In the genomic region with DNA sequence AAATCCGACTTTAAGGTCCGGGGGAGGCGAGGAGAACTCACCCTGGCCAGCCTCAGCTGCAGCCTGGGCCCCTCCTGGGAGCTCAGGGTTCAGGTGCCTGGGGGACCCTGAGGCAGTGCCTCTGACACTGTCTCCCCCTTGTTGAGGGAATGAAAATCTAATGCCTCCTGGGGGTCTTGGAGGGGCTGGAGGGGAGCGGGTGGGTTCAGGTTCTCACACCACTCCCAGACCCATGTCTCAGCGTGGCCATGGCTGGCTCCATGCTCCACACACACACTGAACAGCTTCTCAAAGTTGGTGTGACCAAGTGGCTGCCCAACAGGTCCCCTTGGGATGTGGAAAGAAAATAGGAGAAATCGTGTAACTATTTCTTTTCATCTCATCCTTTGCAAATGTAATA, we compare ENCODE assay signal across 17 cellular contexts. TPM values are rescaled to one million over a fixed set of nuclear protein-coding genes. Genes with fewer than 3 reads are reported as not detected.
DNase-seq lines count a peak whose midpoint lies in the region; ATAC-seq, FAIRE-seq and TF ChIP-seq lines count a peak whose summit lies in the region.
"Had no signal": no experiment of that assay in that cellular context is flagged by ENCODE, and none has a peak within 500 bp of the region (broad histone marks: within the 10 kb centered on the region; RNA-seq: fewer than 3 reads in every experiment).

No MANE protein-coding gene starts in this region.

- peak overlapping the region; percentile 93 for H3K27ac ChIP-seq in left ventricle myocardium inferior (replicated peaks)
- no peak overlapping the region for H3K27ac ChIP-seq in neural progenitor cell
- peak overlapping the region in 1 of 2 donors; percentile 68 for H3K27ac ChIP-seq in small intestine (ENCODE audit: low read depth in 1 of 2, low read length in 1 of 2)
- H3K27ac ChIP-seq: SJSA1 had no signal

- H3K4me1 ChIP-seq in left ventricle myocardium inferior (peaks cover 90% of the 10 kb centered on the region), neural progenitor cell (peaks cover 29% of the 10 kb centered on the region), small intestine (ENCODE audit: control insufficient read depth in 2 of 2, insufficient read depth in 1 of 2, low read depth in 1 of 2, low read length in 1 of 2) (no peaks in the 10 kb centered on the region)

- no peaks in the 10 kb centered on the region for H3K9me3 ChIP-seq in left ventricle myocardium inferior (replicated peaks)
- no peaks in the 10 kb centered on the region for H3K9me3 ChIP-seq in neural progenitor cell (ENCODE audit: low read depth)
- no peaks in the 10 kb centered on the region for H3K9me3 ChIP-seq in small intestine (ENCODE audit: control insufficient read depth, low read depth)

- no TSS peak for BruUV-seq in Calu3 (replicated peaks; lab: Mats Ljungman, UMichigan)

- no peak overlapping the region for H2AFZ ChIP-seq in neural progenitor cell (replicated peaks)

- H3K36me3 Mint-ChIP-seq in neural progenitor cell = no peaks in the 10 kb centered on the region
- H3K36me3 Mint-ChIP-seq in Calu3 (ENCODE audit: insufficient read depth, unreplicated experiment) = no peaks in the 10 kb centered on the region

- H3F3A ChIP-seq in neural progenitor cell (ENCODE audit: low read depth) = peaks cover 25% of the 10 kb centered on the region

- H3K36me3 ChIP-seq in left ventricle myocardium inferior = no peaks in the 10 kb centered on the region
- no peaks in the 10 kb centered on the region for H3K36me3 ChIP-seq in neural progenitor cell
- H3K36me3 ChIP-seq in small intestine (ENCODE audit: control insufficient read depth in 2 of 2, insufficient read depth in 2 of 2, low read length in 2 of 2) = no peaks in the 10 kb centered on the region
- H3K36me3 ChIP-seq: SJSA1 had no signal

- no peak for TF ChIP-seq CTCF in left ventricle myocardium inferior (IDR thresholded peaks at IDR 0.05; ENCODE audit: borderline replicate concordance)
- TF ChIP-seq CTCF in fibroblast of pulmonary artery (IDR thresholded peaks at IDR 0.05; ENCODE audit: low read length, missing control alignments) = no peak
- no peak for TF ChIP-seq CTCF in neural progenitor cell (IDR thresholded peaks at IDR 0.05)
- no peak for TF ChIP-seq CTCF in Calu3 (IDR thresholded peaks at IDR 0.05; ENCODE audit: unreplicated experiment)

- no peak for ATAC-seq in left ventricle myocardium superior

- CTCF ChIA-PET in Calu3 (lab: Charles Lee) = no interaction called here

- H3K27me3 ChIP-seq in left ventricle myocardium inferior (ENCODE audit: low read depth) = peaks cover 18% of the 10 kb centered on the region
- peaks cover 66% of the 10 kb centered on the region for H3K27me3 ChIP-seq in neural progenitor cell
- H3K27me3 ChIP-seq in small intestine (ENCODE audit: control insufficient read depth in 2 of 2, insufficient read depth in 2 of 2, low read length in 2 of 2) = no peaks in the 10 kb centered on the region

- intact Hi-C loops in left ventricle myocardium inferior (cut with micrococcal nuclease) = no loop called here
- intact Hi-C loops in left ventricle myocardium superior (cut with micrococcal nuclease) = no loop called here
- intact Hi-C loops in Calu3 (cut with micrococcal nuclease; ENCODE audit: unreplicated experiment) = no loop called here

- peaks cover 34% of the 10 kb centered on the region for H3K27me3 Mint-ChIP-seq in neural progenitor cell (ENCODE audit: insufficient read depth, low read depth)
- H3K27me3 Mint-ChIP-seq in Calu3 (ENCODE audit: unreplicated experiment) = peaks cover 79% of the 10 kb centered on the region

- H3K4me1 Mint-ChIP-seq in neural progenitor cell (peaks cover 55% of the 10 kb centered on the region), Calu3 (ENCODE audit: low read depth, unreplicated experiment) (no peaks in the 10 kb centered on the region)

- peak overlapping the region; percentile 85 for H3K4me2 ChIP-seq in neural progenitor cell

- H3K9me3 Mint-ChIP-seq in neural progenitor cell (no peaks in the 10 kb centered on the region), Calu3 (ENCODE audit: low read depth, unreplicated experiment) (no peaks in the 10 kb centered on the region)

- peak overlapping the region; percentile 73 for H3K4me3 ChIP-seq in left ventricle myocardium inferior
- H3K4me3 ChIP-seq in fibroblast of pulmonary artery (replicated peaks; ENCODE audit: low read depth, low read length) = peak overlapping the region; percentile 73
- H3K4me3 ChIP-seq in neural progenitor cell = no peak overlapping the region
- no peak overlapping the region for H3K4me3 ChIP-seq in small intestine (ENCODE audit: low read depth in 1 of 2, low read length in 2 of 2)
- H3K4me3 ChIP-seq: SJSA1 had no signal

- peaks cover 3% of the 10 kb centered on the region for H4K20me1 ChIP-seq in neural progenitor cell (ENCODE audit: low read depth)

- H3K4me3 Mint-ChIP-seq in neural progenitor cell = peak overlapping the region; percentile 82
- no peak overlapping the region for H3K4me3 Mint-ChIP-seq in Calu3 (ENCODE audit: low read depth, unreplicated experiment)

- H3K9ac ChIP-seq in neural progenitor cell = no peak overlapping the region

- no peak for FAIRE-seq in small intestine (lab: Jason Lieb, UNC)
- FAIRE-seq: GM19239 had no signal

- H3K27ac Mint-ChIP-seq in neural progenitor cell (peak overlapping the region; percentile 66), Calu3 (ENCODE audit: unreplicated experiment) (no peak overlapping the region)

- H3K79me2 ChIP-seq in neural progenitor cell (ENCODE audit: low read depth) = no peaks in the 10 kb centered on the region

- DNase-seq in left ventricle myocardium inferior (peak; percentile 9), left ventricle myocardium superior (no peak), fibroblast of pulmonary artery (ENCODE audit: low read depth) (no peak), neural progenitor cell (ENCODE audit: low spot score) (no peak), small intestine (no peak), NCI-H774 (lab: John Stamatoyannopoulos, UW) (no peak), Calu3 (no peak)
- DNase-seq in NK-92 treated with Interleukin-12 subunit alpha and Interleukin-12 subunit beta, amount 100 ng/mL, for 24 hours (lab: John Stamatoyannopoulos, UW) = no peak
- DNase-seq: activated CD4-positive, CD25-positive, alpha-beta regulatory T cell; activated T-cell treated with anti-CD3 and anti-CD28 coated beads, Interleukin-2, amount 50 U/mL, for 1 hour; DND-41; IMR-90; NCI-H1436 treated with DMSO at 0.1 percent for 48 hours; NCI-H748 treated with DMSO at 0.1 percent for 48 hours; trophoblast cell had no signal

- 83 to 88% (median 84%) methylated on average over 6 of the region's 6 CpGs for WGBS in small intestine, 3 donors

RNA-seq across cellular contexts. Expression of a gene that starts 0.9 kb away (rescaled TPM):
- total RNA-seq in left ventricle myocardium inferior (3.9 TPM), left ventricle myocardium superior (4.3 TPM), neural progenitor cell (ENCODE audit: low replicate concordance) (0.09 TPM in 1 of 2 replicates, not detected in the other), Calu3 (2022) (not detected in 2 replicates)
- polyA plus RNA-seq in small intestine = 1 to 10 TPM in 2 of 3 donors, not detected in 1; 1.6 to 2.2 TPM
- total RNA-seq: IMR-90 had no signal

RNA-seq across cellular contexts. Expression of a gene that starts 1.4 kb away (rescaled TPM):
- total RNA-seq in left ventricle myocardium inferior (24.1 TPM), left ventricle myocardium superior (28.0 TPM), neural progenitor cell (ENCODE audit: low replicate concordance) (1.1 TPM in 1 of 2 replicates, not detected in the other), Calu3 (2022) (not detected in 2 replicates)
- polyA plus RNA-seq in small intestine = 10 to 100 TPM in 2 of 3 donors, 1 to 10 TPM in 1; 1.1 to 35.4 (median 13.2) TPM

RNA-seq across cellular contexts. Expression of a gene that starts 37.7 kb away (rescaled TPM):
- total RNA-seq in left ventricle myocardium inferior (13.8 TPM), left ventricle myocardium superior (17.7 TPM), neural progenitor cell (ENCODE audit: low replicate concordance) (0.79 and 5.0 TPM in 2 replicates), Calu3 (2022) (47.7 and 47.9 TPM in 2 replicates)
- 10 to 100 TPM in 1 of 3 donors, 1 to 10 TPM in 2; 2.0 to 17.7 (median 4.1) TPM for polyA plus RNA-seq in small intestine

RNA-seq across cellular contexts. Expression of a gene that starts 46.7 kb away (rescaled TPM):
- total RNA-seq in left ventricle myocardium inferior (4.3 TPM), left ventricle myocardium superior (5.1 TPM), neural progenitor cell (ENCODE audit: low replicate concordance) (0.28 TPM in 1 of 2 replicates, not detected in the other), Calu3 (2022) (10.5 and 11.6 TPM in 2 replicates)
- 1 to 10 TPM in 2 of 3 donors, not detected in 1; 1.1 to 2.7 TPM for polyA plus RNA-seq in small intestine
- total RNA-seq: IMR-90 had no signal

Comparison
In these comparisons a context has a peak if more than half of its experiments do, and no peak if none do; other contexts are left out.
1. H3K4me3 ChIP-seq: peak in left ventricle myocardium inferior (single experiment) and fibroblast of pulmonary artery (single experiment); none in neural progenitor cell (single experiment) and small intestine (0 of 2).
2. RNA of a gene that starts 1.4 kb away (total RNA-seq): 28.0 TPM in left ventricle myocardium superior (single experiment) and 24.1 TPM in left ventricle myocardium inferior (single experiment); not detected in Calu3 and 1.1 TPM in neural progenitor cell; every median in the first group is over 10 times any median in the second.